Comparison of ENCODE assay signal across 13 cellular contexts in the genomic region with DNA sequence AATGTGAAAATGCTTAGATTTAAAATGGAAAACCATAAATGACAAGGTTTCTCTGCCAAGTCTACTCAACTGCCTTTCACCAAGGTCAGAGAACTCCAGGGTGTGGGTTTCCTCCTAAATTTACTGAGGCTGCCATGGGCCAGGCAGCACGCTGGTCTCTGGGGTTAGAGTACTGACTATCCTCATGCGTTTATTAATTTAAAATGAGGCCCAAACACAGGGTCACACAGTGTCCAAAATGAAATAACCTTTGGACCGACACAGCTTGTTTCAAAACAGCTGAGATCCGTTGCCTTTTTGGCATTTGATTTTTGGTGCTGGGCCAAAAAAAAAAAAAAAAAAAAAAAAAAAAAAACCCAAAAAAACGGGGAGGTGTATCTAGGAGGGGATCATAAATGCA.
"Had no signal": no experiment of that assay in that cellular context is flagged by ENCODE, and none has a peak within 500 bp of the region (broad histone marks: within the 10 kb centered on the region; RNA-seq: fewer than 3 reads in every experiment).

No MANE protein-coding gene starts in this region.

- H3K36me3 Mint-ChIP-seq: natural killer cell had no signal

- H3K4me1 ChIP-seq: foreskin keratinocyte, thyroid gland had no signal

- H3K9me3 Mint-ChIP-seq: activated CD4-positive, alpha-beta memory T cell treated with anti-CD3 and anti-CD28 coated beads, Interleukin-2, amount 10 ng/mL, durations not matched to agents 7 days and 5 days; activated T-cell treated with anti-CD3 and anti-CD28 coated beads, Interleukin-2, amount 50 U/mL, for 24 hours; natural killer cell had no signal

- DNase-seq: activated CD4-positive, alpha-beta memory T cell treated with anti-CD3 and anti-CD28 coated beads, Interleukin-2, amount 10 ng/mL, durations not matched to agents 7 days and 5 days; activated CD4-positive, alpha-beta T cell treated with anti-CD3 and anti-CD28 coated beads for 4 hours; activated naive CD4-positive, alpha-beta T cell treated with anti-CD3 and anti-CD28 coated beads, Interleukin-2, amount 50 U/mL, for 16 hours; activated T-cell treated with anti-CD3 and anti-CD28 coated beads, Interleukin-2, amount 50 U/mL, for 24 hours; caudate nucleus; foreskin keratinocyte; left colon; mesenchymal stem cell; natural killer cell; thyroid gland had no signal

- H3K36me3 ChIP-seq: adrenal gland, thyroid gland had no signal

- H3K4me3 Mint-ChIP-seq: activated CD4-positive, alpha-beta memory T cell treated with anti-CD3 and anti-CD28 coated beads, Interleukin-2, amount 10 ng/mL, durations not matched to agents 7 days and 5 days; activated T-cell treated with anti-CD3 and anti-CD28 coated beads, Interleukin-2, amount 50 U/mL, for 24 hours; natural killer cell had no signal

- H3K27ac Mint-ChIP-seq: activated CD4-positive, alpha-beta memory T cell treated with anti-CD3 and anti-CD28 coated beads, Interleukin-2, amount 10 ng/mL, durations not matched to agents 7 days and 5 days; activated T-cell treated with anti-CD3 and anti-CD28 coated beads, Interleukin-2, amount 50 U/mL, for 24 hours; natural killer cell; WTC11 had no signal

- H3K27me3 ChIP-seq: adrenal gland, thyroid gland had no signal

- H3K4me3 ChIP-seq: adrenal gland, smooth muscle cell, thyroid gland had no signal

- H3K4me1 Mint-ChIP-seq: activated CD4-positive, alpha-beta memory T cell treated with anti-CD3 and anti-CD28 coated beads, Interleukin-2, amount 10 ng/mL, durations not matched to agents 7 days and 5 days; natural killer cell had no signal

- H3K9me3 ChIP-seq: adrenal gland, thyroid gland had no signal

- H3K27ac ChIP-seq: adrenal gland, foreskin keratinocyte, thyroid gland had no signal

- ATAC-seq: foreskin keratinocyte, left colon, natural killer cell had no signal
